Comparison of ENCODE assay signal across 1 cellular context in genomic region chr19:47741544-47742125, GRCh38.
TF ChIP-seq lines count a peak whose summit lies in the region.

No MANE protein-coding gene starts in this region.

TF ChIP-seq in H1, 55 proteins besides CTCF, POLR2A, EP300 and RAD21:
- TF ChIP-seq CBX5 (IDR thresholded peaks at IDR 0.05; ENCODE audit: low read depth, low read length), result no peak
- TF ChIP-seq BRCA1 (IDR thresholded peaks at IDR 0.05; ENCODE audit: low read depth, low read length), result no peak
- no peak for TF ChIP-seq YY1 (IDR thresholded peaks at IDR 0.05; ENCODE audit: low read depth, low read length)
- TF ChIP-seq JUND (IDR thresholded peaks at IDR 0.05; ENCODE audit: low read length), result no peak
- no peak for TF ChIP-seq MAFK (IDR thresholded peaks at IDR 0.05; ENCODE audit: low read depth, low read length)
- no peak for TF ChIP-seq ATF3 (IDR thresholded peaks at IDR 0.05; ENCODE audit: insufficient read depth, low read depth, low read length)
- TF ChIP-seq RXRA (IDR thresholded peaks at IDR 0.05; ENCODE audit: insufficient read depth, low read depth, low read length), result no peak
- no peak for TF ChIP-seq SIRT6 (IDR thresholded peaks at IDR 0.05; ENCODE audit: low read length)
- no peak for TF ChIP-seq NANOG (IDR thresholded peaks at IDR 0.05; ENCODE audit: insufficient read depth, low read depth, low read length, poor library complexity, severe bottlenecking)
